ENCODE assay signal across 1 cellular context in genomic region chr22:36809351-36809750, GRCh38.
TF ChIP-seq lines count a peak whose summit lies in the region.

No MANE protein-coding gene starts in this region.

TF ChIP-seq in GM12878, 131 proteins besides CTCF, POLR2A, EP300 and RAD21:
- TF ChIP-seq ZNF24 (IDR thresholded peaks at IDR 0.05), result 0 out of 2 replicates have a peak, but pooled peaks have one; percentile 57
- no peak for TF ChIP-seq SREBF1 (IDR thresholded peaks at IDR 0.05; ENCODE audit: low read length)
